In the genomic region with DNA sequence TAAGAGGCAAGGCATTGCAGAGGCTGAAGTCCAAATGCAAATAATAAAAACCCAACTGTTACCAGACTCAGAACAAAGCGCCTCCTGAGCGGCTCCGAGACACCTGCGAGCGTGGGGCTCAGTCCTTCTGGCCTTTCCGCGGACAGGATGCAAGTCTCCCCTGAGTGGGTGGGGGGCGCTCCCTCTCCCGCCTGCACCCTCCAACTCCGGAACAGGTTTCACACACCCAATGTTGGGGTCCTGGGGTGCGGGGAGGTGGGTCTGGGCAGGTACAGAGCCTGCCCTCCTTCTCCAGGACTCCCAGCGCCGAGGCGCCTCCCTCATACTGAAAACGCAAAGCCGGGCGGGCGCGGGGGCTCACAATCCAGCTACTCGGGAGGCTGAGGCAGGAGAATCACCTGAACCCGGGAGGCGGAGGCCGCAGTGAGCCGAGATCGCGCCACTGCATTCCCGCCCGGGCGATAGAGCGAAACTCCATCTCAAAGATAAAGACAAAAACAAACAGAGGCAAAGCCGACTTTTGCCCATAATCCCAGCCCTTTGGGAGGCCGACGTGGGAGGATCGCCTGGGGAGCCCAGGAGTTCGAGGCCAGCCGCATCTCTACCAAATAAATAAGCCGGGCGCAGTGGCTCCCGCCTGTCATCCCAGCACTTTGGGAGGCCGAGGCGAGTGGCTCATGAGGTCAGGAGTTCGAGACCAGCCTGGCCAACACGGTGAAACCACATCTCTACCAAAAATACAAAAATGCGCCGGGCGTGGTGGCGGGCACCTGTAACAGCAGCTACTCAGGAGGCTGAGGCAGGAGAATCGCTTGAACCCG, we compare ENCODE assay signal across 8 cellular contexts. TPM values are rescaled to one million over a fixed set of nuclear protein-coding genes. Genes with fewer than 3 reads are reported as not detected.
DNase-seq lines count a peak whose midpoint lies in the region; ATAC-seq, FAIRE-seq and TF ChIP-seq lines count a peak whose summit lies in the region.

No MANE protein-coding gene starts in this region.

- ATAC-seq in GM18909 (IDR thresholded peaks at IDR 0.05; ENCODE audit: poor library complexity, unreplicated experiment) (peak; percentile 2), GM21367 (IDR thresholded peaks at IDR 0.05; ENCODE audit: unreplicated experiment) (no peak)

- H3K4me2 ChIP-seq in SK-N-SH, result peak overlapping the region; percentile 94

- H3K9me3 ChIP-seq in SK-N-SH (no peaks in the 10 kb centered on the region), small intestine (ENCODE audit: control insufficient read depth, low read depth) (no peaks in the 10 kb centered on the region), thyroid gland (no peaks in the 10 kb centered on the region)

- TF ChIP-seq CTCF in SK-N-SH (IDR thresholded peaks at IDR 0.05), result no peak
- TF ChIP-seq CTCF in fibroblast of the aortic adventitia (IDR thresholded peaks at IDR 0.05; ENCODE audit: insufficient read depth, low read length), result no peak
- TF ChIP-seq CTCF in thyroid gland (IDR thresholded peaks at IDR 0.05), result no peak

- H3F3A ChIP-seq in SK-N-SH (replicated peaks; ENCODE audit: insufficient read depth), result peaks cover 6% of the 10 kb centered on the region

- H3K27ac ChIP-seq in SK-N-SH (ENCODE audit: low read depth in 2 of 2, low read length in 1 of 2) (no peak overlapping the region), small intestine (ENCODE audit: low read depth in 1 of 2, low read length in 1 of 2) (peak overlapping the region in 1 of 2 donors; percentile 50), thyroid gland (no peak overlapping the region)

- H3K9me2 ChIP-seq in SK-N-SH, result no peaks in the 10 kb centered on the region

- CTCF ChIA-PET in SK-N-SH (lab: Yijun Ruan, JAX), result interaction anchor here (0.7 to 1.8 kb wide), 4 partner anchors 11 to 31 kb away, joined by 3 to 4 read pairs (median 4); no protein-coding TSS in a partner anchor

- no peak for DNase-seq in SK-N-SH
- no peak for DNase-seq in fibroblast of the aortic adventitia (ENCODE audit: low read depth)
- DNase-seq in small intestine, result peak; percentile 65
- no peak for DNase-seq in dedifferentiated amniotic fluid mesenchymal stem cell (ENCODE audit: extremely low spot score)
- no peak for DNase-seq in UCSD-AML1 (lab: John Stamatoyannopoulos, UW; ENCODE audit: unreplicated experiment)
- DNase-seq in thyroid gland, result no peak

- no peak for TF ChIP-seq EP300 in SK-N-SH (IDR thresholded peaks at IDR 0.05; ENCODE audit: borderline replicate concordance in 1 of 2, low read depth in 1 of 2, low read length in 1 of 2)

- no peak for TF ChIP-seq POLR2A in thyroid gland (IDR thresholded peaks at IDR 0.05)

- H3K79me2 ChIP-seq in SK-N-SH (ENCODE audit: insufficient read depth), result peaks cover 21% of the 10 kb centered on the region; the same call in 1 of the 2 replicates

- no peaks in the 10 kb centered on the region for H3K27me3 ChIP-seq in SK-N-SH (ENCODE audit: insufficient read depth)
- H3K27me3 ChIP-seq in small intestine (ENCODE audit: control insufficient read depth in 2 of 2, insufficient read depth in 2 of 2, low read length in 2 of 2), result no peaks in the 10 kb centered on the region
- H3K27me3 ChIP-seq in thyroid gland, result no peaks in the 10 kb centered on the region

- H4K20me1 ChIP-seq in SK-N-SH (ENCODE audit: insufficient read depth), result no peaks in the 10 kb centered on the region

- peak overlapping the region; percentile 58 to 87 for H3K4me3 ChIP-seq in SK-N-SH (ENCODE audit: low read depth in 2 of 2, low read length in 1 of 2)
- H3K4me3 ChIP-seq in fibroblast of the aortic adventitia (ENCODE audit: low read depth, low read length), result peak overlapping the region; percentile 84
- peak overlapping the region in 1 of 2 donors; percentile 62 for H3K4me3 ChIP-seq in small intestine (ENCODE audit: low read depth in 1 of 2, low read length in 2 of 2)
- peak overlapping the region in 1 of 3 donors; percentile 48 for H3K4me3 ChIP-seq in thyroid gland (replicated peaks in 1 of 3)

- H3K9ac ChIP-seq in SK-N-SH, result peak overlapping the region; percentile 75

- 61% methylated on average over 42 of the region's 49 CpGs for WGBS in SK-N-SH (ENCODE audit: low lambda C conversion rate)
- WGBS in small intestine, 3 donors, result 16 to 57% (median 41%) methylated on average over 49 of the region's 49 CpGs
- 83 to 84% methylated on average over 48 to 49 of the region's 49 CpGs for WGBS in thyroid gland, 2 donors

- H3K36me3 ChIP-seq in SK-N-SH (replicated peaks in 1 of 2; ENCODE audit: control insufficient read depth in 1 of 2, insufficient read depth in 2 of 2, low read length in 1 of 2), result no peaks in the 10 kb centered on the region
- no peaks in the 10 kb centered on the region for H3K36me3 ChIP-seq in small intestine (ENCODE audit: control insufficient read depth in 2 of 2, insufficient read depth in 2 of 2, low read length in 2 of 2)
- H3K36me3 ChIP-seq in thyroid gland, result no peaks in the 10 kb centered on the region

- H3K4me1 ChIP-seq in SK-N-SH (ENCODE audit: control insufficient read depth in 1 of 2, insufficient read depth in 2 of 2, low read depth in 1 of 2, low read length in 1 of 2) (peaks cover 0 to 10% of the 10 kb centered on the region in 2 experiments; a peak in 1 of 4 replicates), small intestine (ENCODE audit: control insufficient read depth in 2 of 2, insufficient read depth in 1 of 2, low read depth in 1 of 2, low read length in 1 of 2) (peaks cover 0 to 3% of the 10 kb centered on the region in 2 donors), thyroid gland (peaks cover 8 to 15% of the 10 kb centered on the region in 2 donors)

- H2AFZ ChIP-seq in SK-N-SH (ENCODE audit: low read depth), result peak overlapping the region; percentile 87

- intact Hi-C loops in thyroid gland (cut with DNase I), result no loop called here

- no peak for FAIRE-seq in small intestine (lab: Jason Lieb, UNC)

- no peak for TF ChIP-seq RAD21 in SK-N-SH (IDR thresholded peaks at IDR 0.05; ENCODE audit: low read length)

- POLR2A ChIA-PET in SK-N-SH (lab: Yijun Ruan, JAX), result interaction anchor here (0.6 kb wide), 1 partner anchor 1587 kb away, joined by 5 read pairs; no protein-coding TSS in a partner anchor

TF ChIP-seq in SK-N-SH, 30 proteins besides CTCF, POLR2A, EP300 and RAD21:
- TF ChIP-seq SIN3A (IDR thresholded peaks at IDR 0.05; ENCODE audit: borderline replicate concordance, low read depth, low read length), result no peak

RNA-seq across cellular contexts. Expression of a gene that starts 0.9 kb away (rescaled TPM):
- polyA plus RNA-seq in SK-N-SH (2012; rRNA removed) (8.4 and 9.0 TPM in 2 replicates), small intestine (10 to 100 TPM in 1 of 3 donors, 1 to 10 TPM in 2; 2.0 to 11.2 (median 3.2) TPM)
- 9.0 and 9.3 TPM in 2 replicates for polyA plus RNA-seq in SK-N-SH (2012; cell fraction: cytosol; rRNA removed)
- 3.7 and 4.5 TPM in 2 replicates for polyA plus RNA-seq in SK-N-SH (2012; cell fraction: nucleus; rRNA removed)
- total RNA-seq in fibroblast of the aortic adventitia (ENCODE audit: low replicate concordance) (0.08 and 19.1 TPM in 2 replicates), thyroid gland (1 to 10 TPM in 1 of 4 donors, under 1 TPM in 3; 0.24 to 1.2 (median 0.55) TPM)
